8 cellular contexts compared by ENCODE assay signal in genomic region chr15:35545316-35545824, GRCh38. TPM values are rescaled to one million over a fixed set of nuclear protein-coding genes. Genes with fewer than 3 reads are reported as not detected.
DNase-seq lines count a peak whose midpoint lies in the region; ATAC-seq and TF ChIP-seq lines count a peak whose summit lies in the region.

No MANE protein-coding gene starts in this region.

- no peaks in the 10 kb centered on the region for H3K36me3 Mint-ChIP-seq in IgD-negative memory B cell

- H3K4me1 Mint-ChIP-seq in IgD-negative memory B cell = peaks cover 10 to 29% (median 19%) of the 10 kb centered on the region in 3 donors

- peak overlapping the region; percentile 95 to 98 (median 98) for H3K4me3 Mint-ChIP-seq in IgD-negative memory B cell

- no peaks in the 10 kb centered on the region for H3K9me3 Mint-ChIP-seq in IgD-negative memory B cell

- ATAC-seq in GM21717 (IDR thresholded peaks at IDR 0.05; ENCODE audit: unreplicated experiment) (peak; percentile 30), HG03139 (IDR thresholded peaks at IDR 0.05; ENCODE audit: unreplicated experiment) (no peak)

- intact Hi-C loops in testis (cut with DNase I; ENCODE audit: low total_unique reads) = no loop called here

- peak overlapping the region; percentile 89 for H3K27ac ChIP-seq in muscle layer of colon (ENCODE audit: low read depth, low read length)
- H3K27ac ChIP-seq in testis = peak overlapping the region; percentile 96 to 98

- H3K27me3 ChIP-seq in GM06990 (replicated peaks; ENCODE audit: control insufficient read depth, insufficient read depth, low read length) (no peaks in the 10 kb centered on the region), muscle layer of colon (ENCODE audit: control insufficient read depth in 1 of 2, insufficient read depth in 2 of 2, low read length in 2 of 2) (no peaks in the 10 kb centered on the region), testis (no peaks in the 10 kb centered on the region)

- TF ChIP-seq POLR2A in testis (IDR thresholded peaks at IDR 0.05) = no peak

- DNase-seq in GM06990 (ENCODE audit: extremely low read depth, insufficient read length) = no peak
- no peak for DNase-seq in epithelial cell of proximal tubule (ENCODE audit: low read depth)
- DNase-seq in testis = peak; percentile 76

- TF ChIP-seq CTCF in GM06990 (IDR thresholded peaks at IDR 0.05; ENCODE audit: insufficient read depth, low read length, poor library complexity, severe bottlenecking) = no peak
- no peak for TF ChIP-seq CTCF in WI38 (IDR thresholded peaks at IDR 0.05; ENCODE audit: low read depth, low read length)
- TF ChIP-seq CTCF in epithelial cell of proximal tubule (conservative IDR thresholded peaks at IDR 0.05; ENCODE audit: low read depth, low read length) = peak; percentile 5
- TF ChIP-seq CTCF in testis (IDR thresholded peaks at IDR 0.05) = no peak

- H3K4me1 ChIP-seq in muscle layer of colon (ENCODE audit: insufficient read depth, low read length) (peaks cover 17% of the 10 kb centered on the region), testis (peaks cover 9% of the 10 kb centered on the region)

- H3K36me3 ChIP-seq in GM06990 (ENCODE audit: control insufficient read depth, insufficient read depth, low read length) (no peaks in the 10 kb centered on the region), muscle layer of colon (ENCODE audit: insufficient read depth, low read length) (no peaks in the 10 kb centered on the region), testis (ENCODE audit: low read depth, missing control alignments) (no peaks in the 10 kb centered on the region)

- WGBS in testis, 2 donors = 2 to 3% methylated on average over 15 of the region's 15 CpGs

- H3K9me3 ChIP-seq in muscle layer of colon (ENCODE audit: low read length) = no peaks in the 10 kb centered on the region
- no peaks in the 10 kb centered on the region for H3K9me3 ChIP-seq in testis

- H3K9ac ChIP-seq in muscle layer of colon (ENCODE audit: low read length) = peak overlapping the region; percentile 63

- H3K27ac Mint-ChIP-seq in IgD-negative memory B cell = peak overlapping the region; percentile 95 to 99 (median 99)

- no peaks in the 10 kb centered on the region for H3K27me3 Mint-ChIP-seq in IgD-negative memory B cell

- H3K4me3 ChIP-seq in GM06990 (replicated peaks; ENCODE audit: low read depth, low read length) (peak overlapping the region; percentile 65), WI38 (ENCODE audit: low read depth, low read length) (peak overlapping the region; percentile 73), epithelial cell of proximal tubule (ENCODE audit: low read depth, low read length) (peak overlapping the region; percentile 77), muscle layer of colon (ENCODE audit: low read depth in 1 of 2, low read length in 2 of 2) (peak overlapping the region; percentile 91 to 93), testis (peak overlapping the region; percentile 78 to 89)

RNA-seq across cellular contexts. Expression of gene DPH6, which starts 0.6 kb away (rescaled TPM):
- polyA plus RNA-seq in IgD-negative memory B cell (19.5 TPM), testis (ENCODE audit: insufficient read depth, low read depth, low replicate concordance) (11.6 TPM)
- total RNA-seq in epithelial cell of proximal tubule (10.0 and 19.6 TPM in 2 replicates), testis (10 to 100 TPM; 30.8 to 37.2 TPM)
